In the genomic region with DNA sequence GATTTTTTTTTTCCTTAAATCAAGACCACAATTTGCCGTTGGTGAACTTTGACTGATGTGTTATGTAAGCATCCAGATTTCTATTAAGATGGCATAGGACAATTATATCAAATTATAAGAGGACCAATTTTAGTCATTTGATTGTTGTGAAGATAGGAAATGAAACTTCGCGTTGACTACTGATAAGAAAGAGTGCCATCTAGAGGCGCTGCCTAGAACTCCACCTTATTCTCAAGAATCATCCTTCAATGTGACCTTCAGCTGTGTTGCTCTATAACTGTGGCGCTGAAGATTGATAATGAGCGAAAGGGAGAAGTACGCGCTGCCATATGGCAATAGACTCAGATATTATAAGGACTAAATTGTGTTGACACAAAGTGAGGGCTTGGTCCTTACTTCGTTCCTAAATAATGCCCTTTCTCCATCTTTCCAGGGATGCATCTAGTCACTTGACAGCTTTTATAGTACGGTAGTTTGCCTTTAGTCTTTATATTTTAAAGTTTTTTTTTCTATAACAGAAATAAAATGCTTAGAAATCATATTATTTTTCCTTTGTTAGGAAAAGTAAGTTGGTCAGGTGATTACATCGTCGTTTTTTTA, we compare ENCODE assay signal across 8 cellular contexts.
DNase-seq lines count a peak whose midpoint lies in the region; ATAC-seq and TF ChIP-seq lines count a peak whose summit lies in the region.

No MANE protein-coding gene starts in this region.

- H3K36me3 ChIP-seq in heart left ventricle (no peaks in the 10 kb centered on the region), hepatocyte (replicated peaks; ENCODE audit: insufficient read depth, low read depth) (no peaks in the 10 kb centered on the region)

- WGBS in heart left ventricle, 4 donors = 21 to 27% (median 21%) methylated on average over 12 of the region's 12 CpGs
- 29% methylated on average over 12 of the region's 12 CpGs for WGBS in hepatocyte (ENCODE audit: low lambda C conversion rate, missing lambda C conversion rate)

- H3K9me3 ChIP-seq in heart left ventricle (no peaks in the 10 kb centered on the region), hepatocyte (ENCODE audit: low read depth) (no peaks in the 10 kb centered on the region)

- no peaks in the 10 kb centered on the region for H3K9me3 Mint-ChIP-seq in activated CD8-positive, alpha-beta T cell treated with anti-CD3 and anti-CD28 coated beads, Interleukin-2, amount 10 ng/mL, durations not matched to agents 7 days and 5 days (ENCODE audit: insufficient read depth)

- no peaks in the 10 kb centered on the region for H3K4me1 Mint-ChIP-seq in activated CD8-positive, alpha-beta T cell treated with anti-CD3 and anti-CD28 coated beads, Interleukin-2, amount 10 ng/mL, durations not matched to agents 7 days and 5 days (ENCODE audit: low read depth)

- H3K27ac ChIP-seq in heart left ventricle (no peak overlapping the region), hepatocyte (no peak overlapping the region)

- no peak overlapping the region for H3K27ac Mint-ChIP-seq in activated CD8-positive, alpha-beta T cell treated with anti-CD3 and anti-CD28 coated beads, Interleukin-2, amount 10 ng/mL, durations not matched to agents 7 days and 5 days

- H3K4me2 ChIP-seq in hepatocyte = no peak overlapping the region

- intact Hi-C loops in heart left ventricle (cut with DNase I) (loop anchor here in 8 of 10 donors (5.0 to 10.0 kb wide), 4 partner anchors 666 to 696 kb away; no protein-coding TSS in a partner anchor), left ventricle myocardium superior (cut with micrococcal nuclease) (no loop called here)

- H3K27me3 ChIP-seq in heart left ventricle (peaks cover 0 to 4% (median 0%) of the 10 kb centered on the region in 9 donors), hepatocyte (no peaks in the 10 kb centered on the region)

- no peaks in the 10 kb centered on the region for H3K27me3 Mint-ChIP-seq in activated CD8-positive, alpha-beta T cell treated with anti-CD3 and anti-CD28 coated beads, Interleukin-2, amount 10 ng/mL, durations not matched to agents 7 days and 5 days (ENCODE audit: low read depth)

- no peak overlapping the region for H3K4me3 Mint-ChIP-seq in activated CD8-positive, alpha-beta T cell treated with anti-CD3 and anti-CD28 coated beads, Interleukin-2, amount 10 ng/mL, durations not matched to agents 7 days and 5 days

- no peak overlapping the region for H2AFZ ChIP-seq in hepatocyte

- DNase-seq in heart left ventricle (peak in 1 of 5 donors; percentile 22), left ventricle myocardium superior (no peak), NCI-H460 (ENCODE audit: extremely low read depth, low read depth) (peak; percentile 57), hepatocyte (ENCODE audit: low spot score) (peak; percentile 81), NCI-H226 (no peak)
- DNase-seq in activated CD8-positive, alpha-beta T cell treated with anti-CD3 and anti-CD28 coated beads, Interleukin-2, amount 10 ng/mL, durations not matched to agents 7 days and 5 days = peak; percentile 55
- peak in 2 of 3 donors; percentile 9 to 23 for DNase-seq in stimulated activated CD4-positive, alpha-beta T cell treated with anti-CD3 and anti-CD28 coated beads, Interleukin-12 subunit alpha, Interleukin-12 subunit beta, amount 100 ng/mL, for 48 hours (ENCODE audit: low read depth in 2 of 3, low spot score in 1 of 3)

- TF ChIP-seq CTCF in heart left ventricle (IDR thresholded peaks at IDR 0.05) (peak; percentile 49 to 77 (median 72)), hepatocyte (IDR thresholded peaks at IDR 0.05; ENCODE audit: poor library complexity) (peak; percentile 81)

- H3K79me2 ChIP-seq in hepatocyte = no peaks in the 10 kb centered on the region

- H4K20me1 ChIP-seq in hepatocyte (ENCODE audit: insufficient read depth, poor library complexity, severe bottlenecking) = no peaks in the 10 kb centered on the region

- CTCF ChIA-PET in activated CD8-positive, alpha-beta T cell treated with anti-CD3 and anti-CD28 coated beads, Interleukin-2, amount 10 ng/mL, durations not matched to agents 7 days and 5 days (lab: Charles Lee) = interaction anchor here (0.6 to 1.4 kb wide), 4 partner anchors 10 to 685 kb away, joined by 3 to 15 read pairs (median 4); no protein-coding TSS in a partner anchor

- ATAC-seq in heart left ventricle = no peak
- ATAC-seq in left ventricle myocardium superior = no peak
- peak; percentile 70 for ATAC-seq in HG03066 (IDR thresholded peaks at IDR 0.05; ENCODE audit: low read depth, unreplicated experiment)
- ATAC-seq in activated CD8-positive, alpha-beta T cell treated with anti-CD3 and anti-CD28 coated beads, Interleukin-2, amount 10 ng/mL, durations not matched to agents 7 days and 5 days = no peak

- no peaks in the 10 kb centered on the region for H3K9me2 ChIP-seq in hepatocyte (replicated peaks; ENCODE audit: insufficient read depth)

- H3K4me1 ChIP-seq in heart left ventricle = no peaks in the 10 kb centered on the region
- no peaks in the 10 kb centered on the region for H3K4me1 ChIP-seq in hepatocyte (ENCODE audit: insufficient read depth)

- POLR2A ChIA-PET in activated CD8-positive, alpha-beta T cell treated with anti-CD3 and anti-CD28 coated beads, Interleukin-2, amount 10 ng/mL, durations not matched to agents 7 days and 5 days (lab: Charles Lee) = no interaction called here

- H3K36me3 Mint-ChIP-seq in activated CD8-positive, alpha-beta T cell treated with anti-CD3 and anti-CD28 coated beads, Interleukin-2, amount 10 ng/mL, durations not matched to agents 7 days and 5 days (ENCODE audit: low read depth) = no peaks in the 10 kb centered on the region

- no peak overlapping the region for H3K4me3 ChIP-seq in heart left ventricle
- H3K4me3 ChIP-seq in hepatocyte = no peak overlapping the region

- TF ChIP-seq POLR2A in heart left ventricle (IDR thresholded peaks at IDR 0.05) = no peak

Comparison
In these comparisons a context has a peak if more than half of its experiments do, and no peak if none do; other contexts are left out.
1. DNase-seq: peak in NCI-H460 (single experiment), activated CD8-positive, alpha-beta T cell treated with anti-CD3 and anti-CD28 coated beads, Interleukin-2, amount 10 ng/mL, durations not matched to agents 7 days and 5 days (single experiment), hepatocyte (single experiment) and stimulated activated CD4-positive, alpha-beta T cell treated with anti-CD3 and anti-CD28 coated beads, Interleukin-12 subunit alpha, Interleukin-12 subunit beta, amount 100 ng/mL, for 48 hours (2 of 3); none in left ventricle myocardium superior (single experiment) and NCI-H226 (single experiment).